Comparison of ENCODE assay signal across 9 cellular contexts in the genomic region with DNA sequence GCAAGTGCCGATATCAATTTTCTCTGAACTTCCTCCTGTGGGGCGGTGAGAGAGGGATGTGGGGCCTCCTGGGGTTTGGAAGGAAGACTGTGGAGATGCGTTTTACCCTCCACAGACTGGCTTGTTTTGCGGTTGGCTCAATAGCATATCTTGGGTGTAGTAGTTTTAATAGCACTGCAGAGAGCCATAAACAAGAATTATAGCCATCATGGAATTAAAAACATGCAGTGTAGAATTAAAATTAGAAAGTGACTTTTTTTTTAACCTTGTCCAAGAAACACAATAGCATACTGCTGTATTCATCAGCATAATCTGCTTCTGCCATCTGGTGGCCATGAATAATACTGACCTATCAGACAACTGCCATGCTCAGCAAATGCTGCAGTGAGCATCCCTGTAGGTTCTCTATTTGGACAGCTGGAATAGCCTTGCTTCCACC. TPM values are rescaled to one million over a fixed set of nuclear protein-coding genes. Genes with fewer than 3 reads are reported as not detected.
DNase-seq lines count a peak whose midpoint lies in the region; ATAC-seq and TF ChIP-seq lines count a peak whose summit lies in the region.
"Had no signal": no experiment of that assay in that cellular context is flagged by ENCODE, and none has a peak within 500 bp of the region (broad histone marks: within the 10 kb centered on the region; RNA-seq: fewer than 3 reads in every experiment).

No MANE protein-coding gene starts in this region.

- TF ChIP-seq CTCF in natural killer cell (IDR thresholded peaks at IDR 0.05) = peak; percentile 21

- intact Hi-C loops in natural killer cell (cut with micrococcal nuclease) = loop anchor here (1.0 to 5.0 kb wide), 2 partner anchors 153 to 448 kb away; no protein-coding TSS in a partner anchor

- H3K27ac Mint-ChIP-seq in natural killer cell = no peak overlapping the region
- H3K27ac Mint-ChIP-seq in natural killer cell treated with Interleukin-12 subunit alpha and Interleukin-12 subunit beta and Interleukin-15 and Interleukin-18, amount 100 ng/mL, for 72 hours = no peak overlapping the region
- H3K27ac Mint-ChIP-seq: memory B cell had no signal

- no peak overlapping the region for H3K4me3 Mint-ChIP-seq in natural killer cell
- no peak overlapping the region for H3K4me3 Mint-ChIP-seq in natural killer cell treated with Interleukin-12 subunit alpha and Interleukin-12 subunit beta and Interleukin-15 and Interleukin-18, amount 100 ng/mL, for 72 hours
- H3K4me3 Mint-ChIP-seq: memory B cell had no signal

- H3K9me3 Mint-ChIP-seq in natural killer cell = no peaks in the 10 kb centered on the region
- no peaks in the 10 kb centered on the region for H3K9me3 Mint-ChIP-seq in natural killer cell treated with Interleukin-12 subunit alpha and Interleukin-12 subunit beta and Interleukin-15 and Interleukin-18, amount 100 ng/mL, for 72 hours
- H3K9me3 Mint-ChIP-seq: memory B cell had no signal

- H3K36me3 Mint-ChIP-seq in natural killer cell = no peaks in the 10 kb centered on the region
- H3K36me3 Mint-ChIP-seq in natural killer cell treated with Interleukin-12 subunit alpha and Interleukin-12 subunit beta and Interleukin-15 and Interleukin-18, amount 100 ng/mL, for 72 hours = no peaks in the 10 kb centered on the region
- H3K36me3 Mint-ChIP-seq: memory B cell had no signal

- ATAC-seq in natural killer cell = peak in 2 of 3 donors; percentile 47 to 68
- ATAC-seq in natural killer cell treated with Interleukin-12 subunit alpha and Interleukin-12 subunit beta and Interleukin-15 and Interleukin-18, amount 100 ng/mL, for 72 hours = no peak
- peak; percentile 88 for ATAC-seq in HG02885 (IDR thresholded peaks at IDR 0.05; ENCODE audit: poor library complexity, unreplicated experiment)
- ATAC-seq in HG03097 (IDR thresholded peaks at IDR 0.05; ENCODE audit: low FRiP score, unreplicated experiment) = no peak

- no peak for DNase-seq in natural killer cell
- no peak for DNase-seq in natural killer cell treated with Interleukin-12 subunit alpha and Interleukin-12 subunit beta and Interleukin-15 and Interleukin-18, amount 100 ng/mL, for 72 hours (ENCODE audit: low spot score)
- DNase-seq in NCI-H345 treated with DMSO at 0.1 percent for 48 hours (lab: John Stamatoyannopoulos, UW; ENCODE audit: unreplicated experiment) = peak; percentile 38
- DNase-seq in activated CD4-positive, alpha-beta T cell treated with anti-CD3 and anti-CD28 coated beads, Interleukin-2, amount 50 U/mL, for 4 hours = peak; percentile 7 to 16
- peak; percentile 81 for DNase-seq in fibroblast of peridontal ligament (ENCODE audit: extremely low read depth)
- peak in 36 of 56 donors; percentile 0 to 69 (median 12) for DNase-seq in nucleus accumbens (lab: John Stamatoyannopoulos, UW)

- no peaks in the 10 kb centered on the region for H3K4me1 Mint-ChIP-seq in natural killer cell
- no peaks in the 10 kb centered on the region for H3K4me1 Mint-ChIP-seq in natural killer cell treated with Interleukin-12 subunit alpha and Interleukin-12 subunit beta and Interleukin-15 and Interleukin-18, amount 100 ng/mL, for 72 hours (ENCODE audit: low read depth in 2 of 2)
- H3K4me1 Mint-ChIP-seq: memory B cell had no signal

- peaks cover 0 to 28% of the 10 kb centered on the region in 2 donors for H3K27me3 Mint-ChIP-seq in natural killer cell (ENCODE audit: low read depth in 2 of 2)
- peaks cover 0 to 18% of the 10 kb centered on the region in 2 donors for H3K27me3 Mint-ChIP-seq in natural killer cell treated with Interleukin-12 subunit alpha and Interleukin-12 subunit beta and Interleukin-15 and Interleukin-18, amount 100 ng/mL, for 72 hours

RNA-seq across cellular contexts. Expression of gene SCML1, which starts 47.3 kb away (rescaled TPM):
- 1 to 10 TPM; 4.5 to 6.9 (median 4.6) TPM for total RNA-seq in natural killer cell
- total RNA-seq in natural killer cell treated with Interleukin-12 subunit alpha and Interleukin-12 subunit beta and Interleukin-15 and Interleukin-18, amount 100 ng/mL, for 72 hours = 1 to 10 TPM in 1 of 2 donors, under 1 TPM in 1; 0.93 to 1.1 TPM

Comparison
In these comparisons a context has a peak if more than half of its experiments do, and no peak if none do; other contexts are left out.
1. ATAC-seq: peak in natural killer cell (2 of 3) and HG02885 (single experiment); none in natural killer cell treated with Interleukin-12 subunit alpha and Interleukin-12 subunit beta and Interleukin-15 and Interleukin-18, amount 100 ng/mL, for 72 hours (0 of 2) and HG03097 (single experiment).
2. DNase-seq: peak in NCI-H345 treated with DMSO at 0.1 percent for 48 hours (single experiment), activated CD4-positive, alpha-beta T cell treated with anti-CD3 and anti-CD28 coated beads, Interleukin-2, amount 50 U/mL, for 4 hours (2 of 2), fibroblast of peridontal ligament (single experiment) and nucleus accumbens (36 of 56); none in natural killer cell (single experiment) and natural killer cell treated with Interleukin-12 subunit alpha and Interleukin-12 subunit beta and Interleukin-15 and Interleukin-18, amount 100 ng/mL, for 72 hours (single experiment).